In genomic region chr15:73873456-73873855, GRCh38 we compare ENCODE assay signal across 18 cellular contexts. TPM values are rescaled to one million over a fixed set of nuclear protein-coding genes. Genes with fewer than 3 reads are reported as not detected.
DNase-seq lines count a peak whose midpoint lies in the region; ATAC-seq and TF ChIP-seq lines count a peak whose summit lies in the region.
"Had no signal": no experiment of that assay in that cellular context is flagged by ENCODE, and none has a peak within 500 bp of the region (broad histone marks: within the 10 kb centered on the region; RNA-seq: fewer than 3 reads in every experiment).

A gene with protein sequence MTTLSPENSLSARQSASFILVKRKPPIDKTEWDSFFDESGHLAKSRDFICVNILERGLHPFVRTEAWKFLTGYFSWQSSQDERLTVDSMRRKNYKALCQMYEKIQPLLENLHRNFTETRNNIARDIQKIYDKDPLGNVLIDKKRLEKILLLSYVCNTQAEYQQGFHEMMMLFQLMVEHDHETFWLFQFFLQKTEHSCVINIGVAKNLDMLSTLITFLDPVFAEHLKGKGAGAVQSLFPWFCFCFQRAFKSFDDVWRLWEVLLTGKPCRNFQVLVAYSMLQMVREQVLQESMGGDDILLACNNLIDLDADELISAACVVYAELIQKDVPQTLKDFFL (plus strand): TSS chr15:73873564. CDS start chr15:73873710, 146 bp downstream.

- peak within 1 kb of the TSS; percentile 88 for H2AFZ ChIP-seq in HCT116 (ENCODE audit: low read depth, low read length, poor library complexity, severe bottlenecking)

- no peaks in the 10 kb centered on the region for H3K36me3 Mint-ChIP-seq in CD8-positive, alpha-beta T cell
- H3K36me3 Mint-ChIP-seq: CD4-positive, alpha-beta memory T cell had no signal

- WGBS in stomach, 5 donors, result 72 to 85% (median 82%) methylated on average over 5 of the region's 5 CpGs

- H3K27ac Mint-ChIP-seq in CD8-positive, alpha-beta T cell, result no peak within 1 kb of the TSS
- H3K27ac Mint-ChIP-seq: CD4-positive, alpha-beta memory T cell had no signal

- H4K20me1 ChIP-seq in HCT116 (ENCODE audit: insufficient read depth), result no peaks in the 10 kb centered on the region

- H3K9me3 ChIP-seq in HCT116 (ENCODE audit: control insufficient read depth in 1 of 2, insufficient read depth in 1 of 2, low read depth in 1 of 2, low read length in 2 of 2) (no peaks in the 10 kb centered on the region), stomach (no peaks in the 10 kb centered on the region)
- no peaks in the 10 kb centered on the region for H3K9me3 ChIP-seq in CD8-positive, alpha-beta T cell (ENCODE audit: low read length)
- H3K9me3 ChIP-seq: A549, BE2C had no signal

- H3K27me3 ChIP-seq in HCT116 (ENCODE audit: insufficient read depth, low read length) (peaks cover 49% of the 10 kb centered on the region; the same call in 1 of the 2 replicates), stomach (peaks cover 0 to 21% (median 0%) of the 10 kb centered on the region in 3 donors)
- H3K27me3 ChIP-seq in CD8-positive, alpha-beta T cell (ENCODE audit: insufficient read depth, low read length), result no peaks in the 10 kb centered on the region
- H3K27me3 ChIP-seq: BE2C had no signal

- peaks cover 41% of the 10 kb centered on the region for H3K27me3 Mint-ChIP-seq in CD8-positive, alpha-beta T cell (ENCODE audit: low read depth)

- CTCF ChIA-PET in HCT116 (lab: Charles Lee), result interaction anchor here (0.7 to 2.8 kb wide), 19 partner anchors 8 to 237 kb away, joined by 3 to 30 read pairs (median 5); partner anchors contain the start of gene LOXL1
- CTCF ChIA-PET in CD8-positive, alpha-beta T cell (lab: Charles Lee), result interaction anchor here (1.0 to 2.4 kb wide), 14 partner anchors 10 to 878 kb away, joined by 3 to 45 read pairs (median 5); no protein-coding TSS in a partner anchor

- H3K9ac ChIP-seq in HCT116 (ENCODE audit: low read length), result no peak within 1 kb of the TSS

- no peak for DNase-seq in GM13977 (ENCODE audit: low spot score)
- DNase-seq in HCT116 (ENCODE audit: low read depth, low spot score), result no peak
- peak; percentile 38 for DNase-seq in coronary artery (ENCODE audit: low spot score)
- peak; percentile 17 for DNase-seq in stomach
- DNase-seq in GM19240 (ENCODE audit: insufficient read length, low spot score), result no peak
- DNase-seq in CD8-positive, alpha-beta T cell, result no peak
- DNase-seq in activated naive CD4-positive, alpha-beta T cell treated with Interleukin-2 at 50 U/mL for 16 hours, result no peak
- DNase-seq: COR-L47, DMS153, DMS79 treated with DMSO at 0.1 percent for 48 hours had no signal

- TF ChIP-seq CTCF in GM13977 (IDR thresholded peaks at IDR 0.05; ENCODE audit: extremely low read depth, insufficient read depth, missing control alignments) (peak; percentile 12), HCT116 (IDR thresholded peaks at IDR 0.05 in 2 of 3, conservative IDR thresholded peaks at IDR 0.05 in 1 of 3; ENCODE audit: borderline replicate concordance in 1 of 3, insufficient read depth in 1 of 3, low read depth in 2 of 3, low read length in 2 of 3) (no peak), coronary artery (IDR thresholded peaks at IDR 0.05) (no peak), stomach (IDR thresholded peaks at IDR 0.05) (no peak)
- no peak for TF ChIP-seq CTCF in CD8-positive, alpha-beta T cell (IDR thresholded peaks at IDR 0.05)

- H3K79me2 ChIP-seq in HCT116 (ENCODE audit: insufficient read depth, low read length), result no peaks in the 10 kb centered on the region

- H3K36me3 ChIP-seq in HCT116 (ENCODE audit: control insufficient read depth in 1 of 2, insufficient read depth in 2 of 2, low read length in 2 of 2) (no peaks in the 10 kb centered on the region), stomach (no peaks in the 10 kb centered on the region)
- H3K36me3 ChIP-seq in CD8-positive, alpha-beta T cell (ENCODE audit: insufficient read depth, low read length), result no peaks in the 10 kb centered on the region
- H3K36me3 ChIP-seq: BE2C had no signal

- RAD21 ChIA-PET in HCT116 (lab: Charles Lee; ENCODE audit: low non-redundant PET in 1 of 2, low total read pairs in 2 of 2, uncharacterized antibody in 2 of 2, unreplicated experiment in 2 of 2), result interaction anchor here in 1 of 2 experiments (0.9 kb wide), 1 partner anchor 91 kb away, joined by 3 read pairs; no protein-coding TSS in a partner anchor

- H3K4me1 ChIP-seq in HCT116 (ENCODE audit: control insufficient read depth in 1 of 2, insufficient read depth in 2 of 2, low read length in 2 of 2), result no peaks in the 10 kb centered on the region
- peaks cover 9 to 17% (median 11%) of the 10 kb centered on the region in 4 donors for H3K4me1 ChIP-seq in stomach
- no peaks in the 10 kb centered on the region for H3K4me1 ChIP-seq in CD8-positive, alpha-beta T cell (ENCODE audit: insufficient read depth, low read length)
- H3K4me1 ChIP-seq: A549, BE2C had no signal

- H3K9me3 Mint-ChIP-seq in CD8-positive, alpha-beta T cell, result no peaks in the 10 kb centered on the region
- H3K9me3 Mint-ChIP-seq: CD4-positive, alpha-beta memory T cell had no signal

- no peak within 1 kb of the TSS for H3K4me3 Mint-ChIP-seq in CD8-positive, alpha-beta T cell
- H3K4me3 Mint-ChIP-seq: CD4-positive, alpha-beta memory T cell had no signal

- no TSS peak for BruUV-seq in HCT116 (replicated peaks; lab: Mats Ljungman, UMichigan)

- in situ Hi-C loops in GM13977 (cut with MboI; ENCODE audit: low pct_unique_long_range_greater_than_20kb, low sequenced_read_pairs, unreplicated experiment), result no loop called here

- POLR2A ChIA-PET in HCT116 (lab: Charles Lee), result no interaction called here
- POLR2A ChIA-PET in CD8-positive, alpha-beta T cell (lab: Charles Lee), result no interaction called here

- H3K4me3 ChIP-seq in HCT116 (replicated peaks in 1 of 2; ENCODE audit: low read depth in 1 of 2, low read length in 2 of 2) (no peak within 1 kb of the TSS), coronary artery (no peak within 1 kb of the TSS), stomach (no peak within 1 kb of the TSS)
- no peak within 1 kb of the TSS for H3K4me3 ChIP-seq in CD8-positive, alpha-beta T cell (ENCODE audit: low read depth, low read length)
- H3K4me3 ChIP-seq: A549 had no signal

- H3K27ac ChIP-seq in HCT116 (ENCODE audit: low read depth, low read length) (no peak within 1 kb of the TSS), coronary artery (no peak within 1 kb of the TSS), stomach (no peak within 1 kb of the TSS)
- H3K27ac ChIP-seq in CD8-positive, alpha-beta T cell (ENCODE audit: low read depth, low read length), result no peak within 1 kb of the TSS
- H3K27ac ChIP-seq: A549, C4-2B, HL-60 had no signal

- intact Hi-C loops in HCT116 (cut with micrococcal nuclease), result no loop called here
- intact Hi-C loops in stomach (cut with DNase I; ENCODE audit: low total_unique reads), result no loop called here
- intact Hi-C loops in CD8-positive, alpha-beta T cell (cut with DNase I, micrococcal nuclease), result loop anchor here in 1 of 2 experiments (5.0 kb wide), 1 partner anchor 54 kb away; the partner anchor contains the start of gene LOXL1

- no peak for TF ChIP-seq EP300 in stomach (IDR thresholded peaks at IDR 0.05)

- no peak for ATAC-seq in HCT116
- no peak for ATAC-seq in CD8-positive, alpha-beta T cell
- ATAC-seq in GM18867 (IDR thresholded peaks at IDR 0.05; ENCODE audit: unreplicated experiment), result no peak

- TF ChIP-seq RAD21 in HCT116 (IDR thresholded peaks at IDR 0.05; ENCODE audit: low read depth), result no peak

- H3K4me1 Mint-ChIP-seq in CD8-positive, alpha-beta T cell (ENCODE audit: low read depth), result no peaks in the 10 kb centered on the region
- H3K4me1 Mint-ChIP-seq: CD4-positive, alpha-beta memory T cell had no signal

- TF ChIP-seq POLR2A in HCT116 (IDR thresholded peaks at IDR 0.05; ENCODE audit: borderline replicate concordance, extremely low read depth, insufficient read depth, insufficient read length) (no peak), stomach (IDR thresholded peaks at IDR 0.05) (no peak)

- H3K4me2 ChIP-seq in HCT116 (ENCODE audit: low read length), result no peak within 1 kb of the TSS
- H3K4me2 ChIP-seq: A549 had no signal

- H3K9me2 ChIP-seq in HCT116 (ENCODE audit: insufficient read depth), result no peaks in the 10 kb centered on the region

TF ChIP-seq in HCT116, 20 proteins besides CTCF, POLR2A, EP300 and RAD21 (continues in another document):
- TF ChIP-seq TCF7L2 (IDR thresholded peaks at IDR 0.05; ENCODE audit: borderline replicate concordance, extremely low read depth, insufficient read depth, insufficient read length) (no peak), JUND (IDR thresholded peaks at IDR 0.05) (no peak), ZNF274 (IDR thresholded peaks at IDR 0.05; ENCODE audit: low read depth, low read length) (no peak), REST (IDR thresholded peaks at IDR 0.05; ENCODE audit: low read depth) (no peak), FOSL1 (IDR thresholded peaks at IDR 0.05; ENCODE audit: low read depth) (no peak), SP1 (IDR thresholded peaks at IDR 0.05; ENCODE audit: low read depth) (no peak)
- TF ChIP-seq, protein P1, sequence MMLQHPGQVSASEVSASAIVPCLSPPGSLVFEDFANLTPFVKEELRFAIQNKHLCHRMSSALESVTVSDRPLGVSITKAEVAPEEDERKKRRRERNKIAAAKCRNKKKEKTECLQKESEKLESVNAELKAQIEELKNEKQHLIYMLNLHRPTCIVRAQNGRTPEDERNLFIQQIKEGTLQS (IDR thresholded peaks at IDR 0.05), result no peak

RNA-seq across cellular contexts. Expression of the gene that starts here (rescaled TPM):
- total RNA-seq in HCT116 (2021; ENCODE audit: unreplicated experiment) (not detected), stomach (not detected)
- not detected in 2 replicates for polyA plus RNA-seq in HCT116 (2012)
- polyA plus RNA-seq in stomach, result not detected
- total RNA-seq in CD8-positive, alpha-beta T cell, result not detected
- total RNA-seq: CD4-positive, alpha-beta memory T cell; H4 had no signal
- polyA plus RNA-seq: A549; AG04450; CD4-positive, alpha-beta memory T cell had no signal

Comparison
In these comparisons a context has a peak if more than half of its experiments do, and no peak if none do; other contexts are left out.
1. Peak in DNase-seq in stomach; RNA of the gene not detected or under 1 TPM.